11 cellular contexts compared by ENCODE assay signal in the genomic region with DNA sequence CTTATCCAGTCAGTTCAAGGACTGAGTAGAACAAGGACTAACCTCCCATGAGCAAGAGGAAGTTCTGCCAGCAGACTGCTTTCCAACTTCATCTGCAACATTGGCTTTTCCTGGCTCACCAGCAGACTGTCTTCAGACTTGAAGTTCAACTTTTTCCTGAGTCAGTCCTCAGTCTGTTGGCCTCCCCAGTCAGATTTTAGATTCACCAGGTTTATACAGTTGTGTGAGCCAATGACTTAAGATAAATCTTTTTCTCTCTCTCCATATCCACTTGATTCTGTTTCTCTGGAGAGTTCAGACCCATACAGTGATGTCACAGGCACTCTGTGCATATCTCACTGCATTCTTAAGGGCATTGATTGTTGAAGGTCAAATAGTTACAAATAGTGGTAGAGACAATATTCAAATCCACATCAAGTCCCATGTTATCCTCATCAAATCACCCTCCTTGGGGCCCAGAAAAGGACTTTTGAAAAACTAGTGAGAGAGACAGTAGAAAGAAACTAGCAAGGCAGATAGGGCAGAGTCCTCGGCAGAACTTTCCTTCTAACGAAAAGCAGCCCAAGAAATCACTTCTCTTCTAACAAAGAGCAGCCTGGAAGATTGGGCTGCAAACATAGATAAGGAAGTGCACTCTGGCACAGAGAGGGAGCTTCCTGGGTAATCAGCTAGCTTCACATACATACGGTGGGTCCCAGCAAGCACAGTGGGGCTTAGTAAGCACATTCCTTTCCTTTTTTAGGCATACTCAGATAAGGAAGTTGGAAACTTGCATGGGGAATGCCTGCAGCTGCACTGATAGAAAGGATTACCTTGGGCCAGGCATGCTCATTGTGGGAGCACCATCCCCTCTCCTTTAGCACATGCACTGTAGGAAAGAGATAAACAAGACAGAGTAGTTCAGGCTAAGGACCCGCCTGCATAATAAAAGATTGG.
DNase-seq lines count a peak whose midpoint lies in the region; ATAC-seq and TF ChIP-seq lines count a peak whose summit lies in the region.
"Had no signal": no experiment of that assay in that cellular context is flagged by ENCODE, and none has a peak within 500 bp of the region (broad histone marks: within the 10 kb centered on the region; RNA-seq: fewer than 3 reads in every experiment).

No MANE protein-coding gene starts in this region.

- peak overlapping the region; percentile 74 for H2AFZ ChIP-seq in neural progenitor cell (replicated peaks)

- DNase-seq in AG09319 (ENCODE audit: extremely low read depth, low read depth) (peak; percentile 4), RPMI7951 (ENCODE audit: low read depth) (peak; percentile 81), glomerular visceral epithelial cell (ENCODE audit: extremely low spot score) (peak; percentile 6), neural progenitor cell (ENCODE audit: low spot score) (peak; percentile 35), ureter (ENCODE audit: low spot score) (no peak), activated gamma-delta T cell treated with Interleukin-2 at 50 U/mL for 16 hours (no peak)
- no peak for DNase-seq in central memory CD4-positive, alpha-beta T cell
- DNase-seq: activated B cell treated with CpG ODN at 0.5 μM for 24 hours, AML-193 had no signal

- ATAC-seq in GM21619 (IDR thresholded peaks at IDR 0.05; ENCODE audit: unreplicated experiment) = no peak
- ATAC-seq: stimulated activated memory B cell treated with anti-CD40 and anti-IgM and Interleukin-4, amounts not matched to agents 10 μg/mL and 1 μg/mL and 100 μg/mL, for 72 hours had no signal

- H3K9me3 ChIP-seq in neural progenitor cell (ENCODE audit: low read depth) = no peaks in the 10 kb centered on the region

- peaks cover 6% of the 10 kb centered on the region for H3K27me3 Mint-ChIP-seq in neural progenitor cell (ENCODE audit: insufficient read depth, low read depth)
- H3K27me3 Mint-ChIP-seq: stimulated activated memory B cell treated with anti-CD40 and anti-IgM and Interleukin-4, amounts not matched to agents 10 μg/mL and 1 μg/mL and 100 μg/mL, for 72 hours had no signal

- no peak overlapping the region for H3K4me3 Mint-ChIP-seq in neural progenitor cell
- H3K4me3 Mint-ChIP-seq: activated B cell treated with CpG ODN at 0.5 μM for 24 hours; stimulated activated memory B cell treated with anti-CD40 and anti-IgM and Interleukin-4, amounts not matched to agents 10 μg/mL and 1 μg/mL and 100 μg/mL, for 72 hours had no signal

- H4K20me1 ChIP-seq in neural progenitor cell (ENCODE audit: low read depth) = no peaks in the 10 kb centered on the region

- peaks cover 10% of the 10 kb centered on the region for H3K9me3 Mint-ChIP-seq in neural progenitor cell

- H3K9ac ChIP-seq in neural progenitor cell = no peak overlapping the region

- H3K4me3 ChIP-seq in neural progenitor cell = no peak overlapping the region

- peaks cover 3% of the 10 kb centered on the region for H3K4me1 Mint-ChIP-seq in neural progenitor cell
- H3K4me1 Mint-ChIP-seq: activated B cell treated with CpG ODN at 0.5 μM for 24 hours; stimulated activated memory B cell treated with anti-CD40 and anti-IgM and Interleukin-4, amounts not matched to agents 10 μg/mL and 1 μg/mL and 100 μg/mL, for 72 hours had no signal

- H3K4me2 ChIP-seq in neural progenitor cell = peak overlapping the region; percentile 26

- no peaks in the 10 kb centered on the region for H3K27me3 ChIP-seq in neural progenitor cell

- TF ChIP-seq CTCF in AG09319 (IDR thresholded peaks at IDR 0.05; ENCODE audit: low read depth, low read length) = no peak
- TF ChIP-seq CTCF in neural progenitor cell (IDR thresholded peaks at IDR 0.05) = no peak

- peaks cover 6% of the 10 kb centered on the region for H3F3A ChIP-seq in neural progenitor cell (ENCODE audit: low read depth)

- no peaks in the 10 kb centered on the region for H3K36me3 ChIP-seq in neural progenitor cell

- no peak overlapping the region for H3K27ac ChIP-seq in neural progenitor cell

- H3K79me2 ChIP-seq in neural progenitor cell (ENCODE audit: low read depth) = no peaks in the 10 kb centered on the region

- H3K4me1 ChIP-seq in neural progenitor cell = peaks cover 4% of the 10 kb centered on the region

- H3K36me3 Mint-ChIP-seq in neural progenitor cell = no peaks in the 10 kb centered on the region
- H3K36me3 Mint-ChIP-seq: stimulated activated memory B cell treated with anti-CD40 and anti-IgM and Interleukin-4, amounts not matched to agents 10 μg/mL and 1 μg/mL and 100 μg/mL, for 72 hours had no signal

- peak overlapping the region; percentile 38 for H3K27ac Mint-ChIP-seq in neural progenitor cell
- H3K27ac Mint-ChIP-seq: activated B cell treated with CpG ODN at 0.5 μM for 24 hours; stimulated activated memory B cell treated with anti-CD40 and anti-IgM and Interleukin-4, amounts not matched to agents 10 μg/mL and 1 μg/mL and 100 μg/mL, for 72 hours had no signal

Comparison
In these comparisons a context has a peak if more than half of its experiments do, and no peak if none do; other contexts are left out.
1. DNase-seq: peak in AG09319 (single experiment), RPMI7951 (single experiment), glomerular visceral epithelial cell (single experiment) and neural progenitor cell (single experiment); none in ureter (single experiment), central memory CD4-positive, alpha-beta T cell (single experiment) and activated gamma-delta T cell treated with Interleukin-2 at 50 U/mL for 16 hours (single experiment).